Comparison of ENCODE assay signal across 1 cellular context in the genomic region with DNA sequence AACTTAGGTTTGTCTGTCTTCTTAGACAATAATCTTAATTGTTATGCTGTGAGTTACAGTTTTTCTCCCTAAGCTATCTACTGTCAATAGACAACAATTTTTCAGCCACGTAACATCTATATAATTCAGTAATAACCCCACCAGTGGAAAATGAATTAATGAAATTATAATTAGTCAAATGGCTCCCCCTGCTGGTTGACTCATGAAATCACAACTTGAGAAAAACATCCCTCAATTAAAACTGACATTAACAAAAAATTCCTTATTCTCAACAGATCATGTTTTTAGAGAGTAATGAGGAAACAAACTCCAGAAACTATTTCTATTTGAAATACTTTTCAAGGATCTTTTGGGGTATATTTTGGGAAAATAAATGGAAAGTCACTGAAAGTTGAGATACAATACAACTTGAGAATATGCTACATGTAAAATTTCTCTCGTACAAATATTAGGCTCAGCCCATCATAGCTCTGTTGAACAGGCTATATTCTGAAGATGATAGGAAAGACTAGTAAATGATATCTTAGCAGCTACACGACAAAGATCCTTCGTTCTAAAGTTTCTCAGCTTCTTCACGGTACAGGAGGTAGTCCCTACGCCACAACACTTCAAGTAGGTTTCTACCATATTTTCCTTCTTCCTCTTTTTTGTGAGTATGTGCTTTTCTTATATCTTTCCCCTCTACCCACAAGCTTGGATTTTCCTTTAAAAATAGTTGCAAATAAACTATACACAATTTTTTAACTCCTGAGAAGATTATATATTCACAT.
TF ChIP-seq lines count a peak whose summit lies in the region.

No MANE protein-coding gene starts in this region.

TF ChIP-seq in GM12878, 131 proteins besides CTCF, POLR2A, EP300 and RAD21 (continued from another document):
- TF ChIP-seq, protein P1, sequence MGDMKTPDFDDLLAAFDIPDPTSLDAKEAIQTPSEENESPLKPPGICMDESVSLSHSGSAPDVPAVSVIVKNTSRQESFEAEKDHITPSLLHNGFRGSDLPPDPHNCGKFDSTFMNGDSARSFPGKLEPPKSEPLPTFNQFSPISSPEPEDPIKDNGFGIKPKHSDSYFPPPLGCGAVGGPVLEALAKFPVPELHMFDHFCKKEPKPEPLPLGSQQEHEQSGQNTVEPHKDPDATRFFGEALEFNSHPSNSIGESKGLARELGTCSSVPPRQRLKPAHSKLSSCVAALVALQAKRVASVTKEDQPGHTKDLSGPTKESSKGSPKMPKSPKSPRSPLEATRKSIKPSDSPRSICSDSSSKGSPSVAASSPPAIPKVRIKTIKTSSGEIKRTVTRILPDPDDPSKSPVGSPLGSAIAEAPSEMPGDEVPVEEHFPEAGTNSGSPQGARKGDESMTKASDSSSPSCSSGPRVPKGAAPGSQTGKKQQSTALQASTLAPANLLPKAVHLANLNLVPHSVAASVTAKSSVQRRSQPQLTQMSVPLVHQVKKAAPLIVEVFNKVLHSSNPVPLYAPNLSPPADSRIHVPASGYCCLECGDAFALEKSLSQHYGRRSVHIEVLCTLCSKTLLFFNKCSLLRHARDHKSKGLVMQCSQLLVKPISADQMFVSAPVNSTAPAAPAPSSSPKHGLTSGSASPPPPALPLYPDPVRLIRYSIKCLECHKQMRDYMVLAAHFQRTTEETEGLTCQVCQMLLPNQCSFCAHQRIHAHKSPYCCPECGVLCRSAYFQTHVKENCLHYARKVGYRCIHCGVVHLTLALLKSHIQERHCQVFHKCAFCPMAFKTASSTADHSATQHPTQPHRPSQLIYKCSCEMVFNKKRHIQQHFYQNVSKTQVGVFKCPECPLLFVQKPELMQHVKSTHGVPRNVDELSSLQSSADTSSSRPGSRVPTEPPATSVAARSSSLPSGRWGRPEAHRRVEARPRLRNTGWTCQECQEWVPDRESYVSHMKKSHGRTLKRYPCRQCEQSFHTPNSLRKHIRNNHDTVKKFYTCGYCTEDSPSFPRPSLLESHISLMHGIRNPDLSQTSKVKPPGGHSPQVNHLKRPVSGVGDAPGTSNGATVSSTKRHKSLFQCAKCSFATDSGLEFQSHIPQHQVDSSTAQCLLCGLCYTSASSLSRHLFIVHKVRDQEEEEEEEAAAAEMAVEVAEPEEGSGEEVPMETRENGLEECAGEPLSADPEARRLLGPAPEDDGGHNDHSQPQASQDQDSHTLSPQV (IDR thresholded peaks at IDR 0.05) = peak; percentile 44; the same call in 1 of the 2 replicates
- TF ChIP-seq IKZF2 (IDR thresholded peaks at IDR 0.05) (no peak), DPF2 (IDR thresholded peaks at IDR 0.05) (no peak), BMI1 (IDR thresholded peaks at IDR 0.05; ENCODE audit: borderline replicate concordance) (no peak), NFIC (IDR thresholded peaks at IDR 0.05; ENCODE audit: low read depth, low read length) (no peak), FOXM1 (IDR thresholded peaks at IDR 0.05; ENCODE audit: low read depth, low read length) (0 out of 2 replicates have a peak, but pooled peaks have one; percentile 19), BHLHE40 (IDR thresholded peaks at IDR 0.05; ENCODE audit: borderline replicate concordance in 1 of 2, low read depth in 2 of 2, low read length in 1 of 2) (no peak), TBL1XR1 (IDR thresholded peaks at IDR 0.05; ENCODE audit: low read depth, low read length) (no peak), ZNF24 (IDR thresholded peaks at IDR 0.05) (peak; percentile 94), RFX5 (IDR thresholded peaks at IDR 0.05; ENCODE audit: low read depth, low read length) (no peak), ZNF217 (IDR thresholded peaks at IDR 0.05) (no peak)
- TF ChIP-seq, protein P2, sequence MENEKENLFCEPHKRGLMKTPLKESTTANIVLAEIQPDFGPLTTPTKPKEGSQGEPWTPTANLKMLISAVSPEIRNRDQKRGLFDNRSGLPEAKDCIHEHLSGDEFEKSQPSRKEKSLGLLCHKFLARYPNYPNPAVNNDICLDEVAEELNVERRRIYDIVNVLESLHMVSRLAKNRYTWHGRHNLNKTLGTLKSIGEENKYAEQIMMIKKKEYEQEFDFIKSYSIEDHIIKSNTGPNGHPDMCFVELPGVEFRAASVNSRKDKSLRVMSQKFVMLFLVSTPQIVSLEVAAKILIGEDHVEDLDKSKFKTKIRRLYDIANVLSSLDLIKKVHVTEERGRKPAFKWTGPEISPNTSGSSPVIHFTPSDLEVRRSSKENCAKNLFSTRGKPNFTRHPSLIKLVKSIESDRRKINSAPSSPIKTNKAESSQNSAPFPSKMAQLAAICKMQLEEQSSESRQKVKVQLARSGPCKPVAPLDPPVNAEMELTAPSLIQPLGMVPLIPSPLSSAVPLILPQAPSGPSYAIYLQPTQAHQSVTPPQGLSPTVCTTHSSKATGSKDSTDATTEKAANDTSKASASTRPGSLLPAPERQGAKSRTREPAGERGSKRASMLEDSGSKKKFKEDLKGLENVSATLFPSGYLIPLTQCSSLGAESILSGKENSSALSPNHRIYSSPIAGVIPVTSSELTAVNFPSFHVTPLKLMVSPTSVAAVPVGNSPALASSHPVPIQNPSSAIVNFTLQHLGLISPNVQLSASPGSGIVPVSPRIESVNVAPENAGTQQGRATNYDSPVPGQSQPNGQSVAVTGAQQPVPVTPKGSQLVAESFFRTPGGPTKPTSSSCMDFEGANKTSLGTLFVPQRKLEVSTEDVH (IDR thresholded peaks at IDR 0.05; ENCODE audit: low read depth, partially characterized antibody) = no peak
- TF ChIP-seq, protein P3, sequence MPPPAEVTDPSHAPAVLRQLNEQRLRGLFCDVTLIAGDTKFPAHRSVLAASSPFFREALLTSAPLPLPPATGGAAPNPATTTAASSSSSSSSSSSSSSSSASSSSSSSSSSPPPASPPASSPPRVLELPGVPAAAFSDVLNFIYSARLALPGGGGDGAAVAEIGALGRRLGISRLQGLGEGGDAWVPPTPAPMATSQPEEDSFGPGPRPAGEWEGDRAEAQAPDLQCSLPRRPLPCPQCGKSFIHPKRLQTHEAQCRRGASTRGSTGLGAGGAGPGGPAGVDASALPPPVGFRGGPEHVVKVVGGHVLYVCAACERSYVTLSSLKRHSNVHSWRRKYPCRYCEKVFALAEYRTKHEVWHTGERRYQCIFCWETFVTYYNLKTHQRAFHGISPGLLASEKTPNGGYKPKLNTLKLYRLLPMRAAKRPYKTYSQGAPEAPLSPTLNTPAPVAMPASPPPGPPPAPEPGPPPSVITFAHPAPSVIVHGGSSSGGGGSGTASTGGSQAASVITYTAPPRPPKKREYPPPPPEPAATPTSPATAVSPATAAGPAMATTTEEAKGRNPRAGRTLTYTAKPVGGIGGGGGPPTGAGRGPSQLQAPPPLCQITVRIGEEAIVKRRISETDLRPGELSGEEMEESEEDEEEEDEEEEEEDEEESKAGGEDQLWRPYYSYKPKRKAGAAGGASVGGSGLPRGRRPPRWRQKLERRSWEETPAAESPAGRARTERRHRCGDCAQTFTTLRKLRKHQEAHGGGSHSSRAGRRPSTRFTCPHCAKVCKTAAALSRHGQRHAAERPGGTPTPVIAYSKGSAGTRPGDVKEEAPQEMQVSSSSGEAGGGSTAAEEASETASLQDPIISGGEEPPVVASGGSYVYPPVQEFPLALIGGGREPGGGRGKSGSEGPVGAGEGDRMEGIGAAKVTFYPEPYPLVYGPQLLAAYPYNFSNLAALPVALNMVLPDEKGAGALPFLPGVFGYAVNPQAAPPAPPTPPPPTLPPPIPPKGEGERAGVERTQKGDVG (CRISPR knock-in tag; IDR thresholded peaks at IDR 0.05) = no peak
- TF ChIP-seq, protein P4, sequence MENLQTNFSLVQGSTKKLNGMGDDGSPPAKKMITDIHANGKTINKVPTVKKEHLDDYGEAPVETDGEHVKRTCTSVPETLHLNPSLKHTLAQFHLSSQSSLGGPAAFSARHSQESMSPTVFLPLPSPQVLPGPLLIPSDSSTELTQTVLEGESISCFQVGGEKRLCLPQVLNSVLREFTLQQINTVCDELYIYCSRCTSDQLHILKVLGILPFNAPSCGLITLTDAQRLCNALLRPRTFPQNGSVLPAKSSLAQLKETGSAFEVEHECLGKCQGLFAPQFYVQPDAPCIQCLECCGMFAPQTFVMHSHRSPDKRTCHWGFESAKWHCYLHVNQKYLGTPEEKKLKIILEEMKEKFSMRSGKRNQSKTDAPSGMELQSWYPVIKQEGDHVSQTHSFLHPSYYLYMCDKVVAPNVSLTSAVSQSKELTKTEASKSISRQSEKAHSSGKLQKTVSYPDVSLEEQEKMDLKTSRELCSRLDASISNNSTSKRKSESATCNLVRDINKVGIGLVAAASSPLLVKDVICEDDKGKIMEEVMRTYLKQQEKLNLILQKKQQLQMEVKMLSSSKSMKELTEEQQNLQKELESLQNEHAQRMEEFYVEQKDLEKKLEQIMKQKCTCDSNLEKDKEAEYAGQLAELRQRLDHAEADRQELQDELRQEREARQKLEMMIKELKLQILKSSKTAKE (IDR thresholded peaks at IDR 0.05; ENCODE audit: low read depth, poor library complexity, severe bottlenecking) = peak; percentile 40
